In genomic region chr3:134449277-134449676, GRCh38 we compare ENCODE assay signal across 8 cellular contexts. TPM values are rescaled to one million over a fixed set of nuclear protein-coding genes. Genes with fewer than 3 reads are reported as not detected.
DNase-seq lines count a peak whose midpoint lies in the region; ATAC-seq and TF ChIP-seq lines count a peak whose summit lies in the region.

No MANE protein-coding gene starts in this region.

- peak; percentile 76 for ATAC-seq in WTC11

- peaks cover 14% of the 10 kb centered on the region for H3K9me3 Mint-ChIP-seq in WTC11

- DNase-seq in AG09309 (ENCODE audit: low read depth) (no peak), H4 (ENCODE audit: low spot score) (peak; percentile 55), WTC11 (ENCODE audit: low spot score) (peak; percentile 64), hippocampal formation (lab: John Stamatoyannopoulos, UW) (peak; percentile 67 to 73), tibial nerve (ENCODE audit: low spot score in 2 of 2) (peak in 1 of 2 donors; percentile 47), lower leg skin (ENCODE audit: low spot score in 2 of 2) (no peak), germinal center (ENCODE audit: low spot score) (no peak), NAMALWA (ENCODE audit: low spot score) (no peak)

- TF ChIP-seq POLR2A in tibial nerve (IDR thresholded peaks at IDR 0.05) = no peak
- no peak for TF ChIP-seq POLR2A in lower leg skin (IDR thresholded peaks at IDR 0.05)

- TF ChIP-seq EP300 in tibial nerve (IDR thresholded peaks at IDR 0.05) = no peak

- peaks cover 0 to 50% (median 7%) of the 10 kb centered on the region in 4 donors for H3K4me1 ChIP-seq in tibial nerve

- POLR2A ChIA-PET in WTC11 (lab: Charles Lee) = interaction anchor here (0.6 to 1.9 kb wide), 3 partner anchors 37 to 75 kb away, joined by 3 to 6 read pairs (median 5); partner anchors contain the start of genes AMOTL2, ANAPC13 and CEP63

- peaks cover 23% of the 10 kb centered on the region for H3K27me3 Mint-ChIP-seq in WTC11 (ENCODE audit: low read depth)

- H3K4me3 ChIP-seq in AG09309 (ENCODE audit: control insufficient read depth, low read depth, low read length) = no peak overlapping the region
- no peak overlapping the region for H3K4me3 ChIP-seq in tibial nerve
- no peak overlapping the region for H3K4me3 ChIP-seq in lower leg skin (ENCODE audit: low read depth, poor library complexity, severe bottlenecking)

- H3K27ac ChIP-seq in tibial nerve = no peak overlapping the region

- 59 to 60% methylated on average over 2 of the region's 2 CpGs for WGBS in tibial nerve, 2 donors
- 59 to 77% methylated on average over 2 of the region's 2 CpGs for WGBS in lower leg skin, 2 donors

- peaks cover 20% of the 10 kb centered on the region for H3K4me1 Mint-ChIP-seq in WTC11

- intact Hi-C loops in lower leg skin (cut with DNase I; ENCODE audit: low total_unique reads) = no loop called here

- peaks cover 0 to 9% (median 0%) of the 10 kb centered on the region in 4 donors for H3K9me3 ChIP-seq in tibial nerve

- no peak overlapping the region for H3K4me3 Mint-ChIP-seq in WTC11

- peaks cover 12% of the 10 kb centered on the region for H3K36me3 Mint-ChIP-seq in WTC11

- no peaks in the 10 kb centered on the region for H3K36me3 ChIP-seq in tibial nerve

- H3K27ac Mint-ChIP-seq in WTC11 = no peak overlapping the region

- TF ChIP-seq CTCF in AG09309 (IDR thresholded peaks at IDR 0.05; ENCODE audit: control insufficient read depth, insufficient read depth, low read depth, low read length, missing control alignments) = peak; percentile 58
- no peak for TF ChIP-seq CTCF in WTC11 (IDR thresholded peaks at IDR 0.05)
- peak in 3 of 5 experiments; percentile 21 to 62 (median 42) for TF ChIP-seq CTCF in tibial nerve (IDR thresholded peaks at IDR 0.05)
- TF ChIP-seq CTCF in lower leg skin (IDR thresholded peaks at IDR 0.05) = no peak

- CTCF ChIA-PET in WTC11 (lab: Charles Lee) = interaction anchor here (0.8 to 4.1 kb wide), 16 partner anchors 14 to 142 kb away, joined by 3 to 32 read pairs (median 4); partner anchors contain the start of gene AMOTL2

- no peaks in the 10 kb centered on the region for H3K27me3 ChIP-seq in tibial nerve

TF ChIP-seq in WTC11, 78 proteins besides CTCF, POLR2A, EP300 and RAD21:
- TF ChIP-seq CREB1 (CRISPR knock-in tag; IDR thresholded peaks at IDR 0.05) (no peak), ZNF423 (CRISPR knock-in tag; IDR thresholded peaks at IDR 0.05) (peak; percentile 57; the same call in 1 of the 2 replicates), EMX1 (CRISPR knock-in tag; IDR thresholded peaks at IDR 0.05) (no peak)

RNA-seq across cellular contexts. Expression of gene ANAPC13, which starts 36.5 kb away (rescaled TPM):
- 158 and 197 TPM in 2 replicates for total RNA-seq in H4 (2014; rRNA removed; shearing (Covaris generic))
- total RNA-seq in WTC11 (2021) = 28.8 to 29.7 TPM (median 29.6 TPM) in 3 replicates
- 10 to 100 TPM; 32.7 to 56.8 (median 49.1) TPM for total RNA-seq in tibial nerve
- 10 to 100 TPM; 28.4 to 52.0 (median 35.9) TPM for total RNA-seq in lower leg skin

RNA-seq across cellular contexts. Expression of gene CEP63, which starts 36.6 kb away (rescaled TPM):
- total RNA-seq in H4 (2014; rRNA removed; shearing (Covaris generic)) = 21.3 and 23.2 TPM in 2 replicates
- total RNA-seq in WTC11 (2021) (23.9 to 28.0 TPM (median 24.9 TPM) in 3 replicates), tibial nerve (10 to 100 TPM; 21.4 to 32.7 (median 27.8) TPM), lower leg skin (10 to 100 TPM; 15.6 to 23.2 (median 18.1) TPM)

Comparison
In these comparisons a context has a peak if more than half of its experiments do, and no peak if none do; other contexts are left out.
1. DNase-seq: peak in H4 (single experiment), WTC11 (single experiment) and hippocampal formation (2 of 2); none in AG09309 (single experiment), lower leg skin (0 of 2), germinal center (single experiment) and NAMALWA (single experiment).
2. CTCF ChIP-seq: peak in AG09309 (single experiment) and tibial nerve (3 of 5); none in WTC11 (single experiment) and lower leg skin (0 of 3).